ENCODE assay signal across 17 cellular contexts in genomic region chr4:145960012-145960411, GRCh38. TPM values are rescaled to one million over a fixed set of nuclear protein-coding genes. Genes with fewer than 3 reads are reported as not detected.
DNase-seq lines count a peak whose midpoint lies in the region; ATAC-seq and TF ChIP-seq lines count a peak whose summit lies in the region.
"Had no signal": no experiment of that assay in that cellular context is flagged by ENCODE, and none has a peak within 500 bp of the region (broad histone marks: within the 10 kb centered on the region; RNA-seq: fewer than 3 reads in every experiment).

No MANE protein-coding gene starts in this region.

- H3K27me3 ChIP-seq in RWPE2 (ENCODE audit: insufficient read depth, poor library complexity, severe bottlenecking) = no peaks in the 10 kb centered on the region
- no peaks in the 10 kb centered on the region for H3K27me3 ChIP-seq in foreskin keratinocyte
- H3K27me3 ChIP-seq in heart right ventricle = no peaks in the 10 kb centered on the region

- DNase-seq in M059J (ENCODE audit: low read depth) (peak; percentile 47), RWPE2 (ENCODE audit: low spot score) (no peak), foreskin keratinocyte (peak; percentile 46 to 73), heart right ventricle (no peak), GM13976 (ENCODE audit: low spot score) (no peak), A172 (ENCODE audit: low spot score) (no peak)
- DNase-seq: 8988T; C1 segment of cervical spinal cord; Calu3; CD4-positive, alpha-beta memory T cell; COR-L47; DMS53; DMS79 treated with DMSO at 0.1 percent for 48 hours; GF-D8; GOT3; HFFc6 had no signal

- H3K4me3 ChIP-seq in RWPE2 (ENCODE audit: severe bottlenecking) = no peak overlapping the region
- H3K4me3 ChIP-seq in heart right ventricle = no peak overlapping the region
- H3K4me3 ChIP-seq: HAP-1 had no signal

- no peak for TF ChIP-seq CTCF in RWPE2 (IDR thresholded peaks at IDR 0.05; ENCODE audit: poor library complexity, severe bottlenecking)
- no peak for TF ChIP-seq CTCF in foreskin keratinocyte (conservative IDR thresholded peaks at IDR 0.05)
- TF ChIP-seq CTCF in heart right ventricle (IDR thresholded peaks at IDR 0.05) = no peak
- TF ChIP-seq CTCF in GM13976 (IDR thresholded peaks at IDR 0.05; ENCODE audit: borderline replicate concordance, control extremely low read depth, extremely low read depth, insufficient read depth, missing control alignments) = no peak

- H3K27ac ChIP-seq in RWPE2 (ENCODE audit: poor library complexity, severe bottlenecking) = no peak overlapping the region
- H3K27ac ChIP-seq in foreskin keratinocyte = no peak overlapping the region
- H3K27ac ChIP-seq in heart right ventricle = no peak overlapping the region

- WGBS in heart right ventricle, 2 donors = 86 to 90% methylated on average over 2 of the region's 2 CpGs

- in situ Hi-C loops in GM13976 (cut with MboI; ENCODE audit: low sequenced_read_pairs, unreplicated experiment) = no loop called here

- H3K4me1 ChIP-seq in RWPE2 (ENCODE audit: insufficient read depth, poor library complexity, severe bottlenecking) (peaks cover 6% of the 10 kb centered on the region), foreskin keratinocyte (peaks cover 5% of the 10 kb centered on the region), heart right ventricle (no peaks in the 10 kb centered on the region)
- H3K4me1 ChIP-seq: HAP-1 had no signal

- H3K9me3 ChIP-seq in RWPE2 (ENCODE audit: severe bottlenecking) (no peaks in the 10 kb centered on the region), heart right ventricle (peaks cover 0 to 24% (median 5%) of the 10 kb centered on the region in 11 donors)
- H3K9me3 ChIP-seq: HAP-1 had no signal

- ATAC-seq in RWPE2 (ENCODE audit: low read depth) (peak; percentile 38; the same call in 1 of the 3 replicates), foreskin keratinocyte (peak; percentile 77), heart right ventricle (no peak)

- H3K36me3 ChIP-seq in RWPE2 (ENCODE audit: low read depth) (no peaks in the 10 kb centered on the region), heart right ventricle (no peaks in the 10 kb centered on the region)
- H3K36me3 ChIP-seq: HAP-1 had no signal

- intact Hi-C loops in heart right ventricle (cut with DNase I) = no loop called here

RNA-seq across cellular contexts. Expression of gene ZNF827, which starts 21.4 kb away (rescaled TPM):
- total RNA-seq in M059J (2014; rRNA removed; shearing (Covaris generic)) = 3.5 and 9.2 TPM in 2 replicates
- total RNA-seq in foreskin keratinocyte (6.5 and 9.3 TPM in 2 replicates), heart right ventricle (10 to 100 TPM; 11.7 to 33.9 (median 22.4) TPM)
- polyA plus RNA-seq in foreskin keratinocyte (1.6 and 1.8 TPM in 2 replicates), heart right ventricle (1 to 10 TPM; 3.8 to 7.2 TPM)
- 10.8 and 14.1 TPM in 2 replicates for total RNA-seq in A172 (2014; rRNA removed; shearing (Covaris generic))

Comparison
In these comparisons a context has a peak if more than half of its experiments do, and no peak if none do; other contexts are left out.
1. DNase-seq: peak in M059J (single experiment) and foreskin keratinocyte (2 of 2); none in RWPE2 (single experiment), heart right ventricle (0 of 2), GM13976 (single experiment) and A172 (single experiment).
2. ATAC-seq: peak in RWPE2 (single experiment) and foreskin keratinocyte (single experiment); none in heart right ventricle (0 of 8).